In genomic region chr19:45569619-45570421, GRCh38 we compare ENCODE assay signal across 8 cellular contexts. TPM values are rescaled to one million over a fixed set of nuclear protein-coding genes. Genes with fewer than 3 reads are reported as not detected.
DNase-seq lines count a peak whose midpoint lies in the region; ATAC-seq and TF ChIP-seq lines count a peak whose summit lies in the region.

No MANE protein-coding gene starts in this region.

- peaks cover 9% of the 10 kb centered on the region for H3K4me1 ChIP-seq in OCI-LY7 (ENCODE audit: insufficient read depth, low read length, poor library complexity, severe bottlenecking)

- no TSS peak for BruUV-seq in OCI-LY7 (replicated peaks; lab: Mats Ljungman, UMichigan)

- peak; percentile 99 for TF ChIP-seq CTCF in OCI-LY7 (conservative IDR thresholded peaks at IDR 0.05; ENCODE audit: low read length)

- CTCF ChIA-PET in OCI-LY7 (lab: Charles Lee; ENCODE audit: unreplicated experiment) = no interaction called here

- peaks cover 1% of the 10 kb centered on the region; the same call in 1 of the 2 replicates for H3K79me2 ChIP-seq in OCI-LY7 (ENCODE audit: insufficient read depth, low read depth, low read length)

- 0 out of 2 replicates have a peak, but pooled peaks cover 3% of the 10 kb centered on the region for H4K20me1 ChIP-seq in OCI-LY7 (ENCODE audit: insufficient read depth, low read length)

- intact Hi-C loops in OCI-LY7 (cut with micrococcal nuclease; ENCODE audit: unreplicated experiment) = loop anchor here (1.0 kb wide), 1 partner anchor 47 kb away; no protein-coding TSS in a partner anchor

- POLR2A ChIA-PET in OCI-LY7 (lab: Charles Lee) = no interaction called here

- no peak overlapping the region for H3K4me3 ChIP-seq in OCI-LY7 (ENCODE audit: low read depth, low read length, poor library complexity, severe bottlenecking)

- no peak for ATAC-seq in GM21528 (IDR thresholded peaks at IDR 0.05; ENCODE audit: low FRiP score, unreplicated experiment)

- DNase-seq in NCI-H1105 treated with DMSO at 0.1 percent for 48 hours (lab: John Stamatoyannopoulos, UW) = peak; percentile 3
- DNase-seq in NCI-H1105 (lab: John Stamatoyannopoulos, UW) = no peak
- DNase-seq in OCI-LY7 (ENCODE audit: low spot score) = peak; percentile 71
- peak; percentile 84 for DNase-seq in activated effector memory CD4-positive, alpha-beta T cell treated with anti-CD3 and anti-CD28 coated beads, Interleukin-2, amount 50 U/mL, for 16 hours
- peak; percentile 55 for DNase-seq in glomerular visceral epithelial cell (ENCODE audit: extremely low spot score)
- DNase-seq in renal cortical epithelial cell (ENCODE audit: low read depth) = peak; percentile 19
- DNase-seq in occipital lobe (lab: John Stamatoyannopoulos, UW) = no peak

- H3K9me2 ChIP-seq in OCI-LY7 (ENCODE audit: insufficient read depth, low read length) = no peaks in the 10 kb centered on the region

- no peak overlapping the region for H3K4me2 ChIP-seq in OCI-LY7 (ENCODE audit: low read length)

- H3K36me3 ChIP-seq in OCI-LY7 (ENCODE audit: insufficient read depth, low read length) = peaks cover 6% of the 10 kb centered on the region; the same call in 1 of the 2 replicates

- no peak overlapping the region for H3K27ac ChIP-seq in OCI-LY7 (ENCODE audit: low read depth, low read length, poor library complexity, severe bottlenecking)

- H3K9me3 ChIP-seq in OCI-LY7 (ENCODE audit: low read length) = no peaks in the 10 kb centered on the region

- no peak overlapping the region for H2AFZ ChIP-seq in OCI-LY7 (ENCODE audit: low read length)

RNA-seq across cellular contexts. Expression of gene OPA3, which starts 14.8 kb away (rescaled TPM):
- total RNA-seq in OCI-LY7 (2014; rRNA removed; shearing (Covaris generic)) = 4.4 and 5.8 TPM in 2 replicates
- 10.6 and 12.0 TPM in 2 replicates for total RNA-seq in OCI-LY7 (2022)
- total RNA-seq in renal cortical epithelial cell = 8.7 and 14.5 TPM in 2 replicates
- 2.0 TPM for total RNA-seq in occipital lobe

RNA-seq across cellular contexts. Expression of gene GPR4, which starts 32.2 kb away (rescaled TPM):
- 0.38 TPM in 1 of 2 replicates, not detected in the other for total RNA-seq in OCI-LY7 (2014; rRNA removed; shearing (Covaris generic))
- total RNA-seq in OCI-LY7 (2022) (not detected in 2 replicates), renal cortical epithelial cell (under 0.01 TPM in 1 of 2 replicates, not detected in the other), occipital lobe (0.16 TPM)

Comparison
In these comparisons a context has a peak if more than half of its experiments do, and no peak if none do; other contexts are left out.
1. DNase-seq: peak in NCI-H1105 treated with DMSO at 0.1 percent for 48 hours (single experiment), OCI-LY7 (single experiment), activated effector memory CD4-positive, alpha-beta T cell treated with anti-CD3 and anti-CD28 coated beads, Interleukin-2, amount 50 U/mL, for 16 hours (single experiment), glomerular visceral epithelial cell (single experiment) and renal cortical epithelial cell (single experiment); none in NCI-H1105 (single experiment) and occipital lobe (single experiment).